8 cellular contexts compared by ENCODE assay signal in genomic region chr10:95229724-95230627, GRCh38. TPM values are rescaled to one million over a fixed set of nuclear protein-coding genes. Genes with fewer than 3 reads are reported as not detected.
DNase-seq lines count a peak whose midpoint lies in the region; ATAC-seq, FAIRE-seq and TF ChIP-seq lines count a peak whose summit lies in the region.

No MANE protein-coding gene starts in this region.

- intact Hi-C loops in activated naive CD4-positive, alpha-beta T cell treated with anti-CD3 and anti-CD28 coated beads for 36 hours (cut with micrococcal nuclease), result loop anchor here (10.0 kb wide), 1 partner anchor 1525 kb away; the partner anchor contains the start of gene FRA10AC1

- H3K27ac ChIP-seq in keratinocyte (ENCODE audit: control insufficient read depth, insufficient read depth, low read length), result peak overlapping the region; percentile 88

- peaks cover 2% of the 10 kb centered on the region for H3K36me3 Mint-ChIP-seq in activated naive CD4-positive, alpha-beta T cell treated with anti-CD3 and anti-CD28 coated beads for 36 hours (ENCODE audit: low read depth)
- peaks cover 16 to 24% of the 10 kb centered on the region in 2 donors for H3K36me3 Mint-ChIP-seq in activated naive CD4-positive, alpha-beta T cell treated with anti-CD3 and anti-CD28 coated beads, Interleukin-2, amount 50 U/mL, for 72 hours
- H3K36me3 Mint-ChIP-seq in type B pancreatic cell, result peaks cover 18% of the 10 kb centered on the region

- no peaks in the 10 kb centered on the region for H3K9me3 ChIP-seq in keratinocyte (ENCODE audit: control insufficient read depth, low read depth, low read length)

- TF ChIP-seq CTCF in keratinocyte (optimal IDR thresholded peaks at IDR 0.05 in 1 of 3, IDR thresholded peaks at IDR 0.05 in 1 of 3, conservative IDR thresholded peaks at IDR 0.05 in 1 of 3; ENCODE audit: extremely low read depth in 1 of 3, insufficient read depth in 2 of 3, low read length in 3 of 3) (no peak), type B pancreatic cell (conservative IDR thresholded peaks at IDR 0.05) (no peak)

- CTCF ChIA-PET in activated naive CD4-positive, alpha-beta T cell treated with anti-CD3 and anti-CD28 coated beads for 36 hours (lab: Charles Lee), result no interaction called here

- H3K4me2 ChIP-seq in keratinocyte (ENCODE audit: control insufficient read depth, extremely low read depth, insufficient read depth, low read depth, low read length), result peak overlapping the region; percentile 75

- peaks cover 11% of the 10 kb centered on the region for H3K4me1 Mint-ChIP-seq in activated naive CD4-positive, alpha-beta T cell treated with anti-CD3 and anti-CD28 coated beads for 36 hours (ENCODE audit: low read depth)
- peaks cover 23% of the 10 kb centered on the region for H3K4me1 Mint-ChIP-seq in type B pancreatic cell (ENCODE audit: unreplicated experiment)

- H3K4me3 ChIP-seq in keratinocyte (ENCODE audit: control insufficient read depth in 2 of 3, extremely low read depth in 1 of 3, insufficient read depth in 2 of 3, low read depth in 1 of 3, low read length in 3 of 3), result peak overlapping the region in 1 of 3 experiments; percentile 17

- no peak overlapping the region for H3K27ac Mint-ChIP-seq in activated naive CD4-positive, alpha-beta T cell treated with anti-CD3 and anti-CD28 coated beads for 36 hours
- peak overlapping the region in 1 of 2 donors; percentile 89 for H3K27ac Mint-ChIP-seq in activated naive CD4-positive, alpha-beta T cell treated with anti-CD3 and anti-CD28 coated beads, Interleukin-2, amount 50 U/mL, for 72 hours
- H3K27ac Mint-ChIP-seq in type B pancreatic cell, result peak overlapping the region; percentile 90

- H3K36me3 ChIP-seq in keratinocyte (ENCODE audit: control insufficient read depth in 2 of 2, extremely low read depth in 1 of 2, insufficient read depth in 2 of 2, low read length in 2 of 2), result peaks cover 8 to 12% of the 10 kb centered on the region in 2 experiments

- no peaks in the 10 kb centered on the region for H3K79me2 ChIP-seq in keratinocyte (ENCODE audit: control insufficient read depth, insufficient read depth, low read length)

- H3K27me3 ChIP-seq in keratinocyte (ENCODE audit: control insufficient read depth, extremely low read depth, insufficient read depth, low read length), result no peaks in the 10 kb centered on the region

- DNase-seq in activated naive CD4-positive, alpha-beta T cell treated with anti-CD3 and anti-CD28 coated beads for 36 hours, result no peak
- no peak for DNase-seq in activated naive CD4-positive, alpha-beta T cell treated with anti-CD3 and anti-CD28 coated beads, Interleukin-2, amount 50 U/mL, for 72 hours (ENCODE audit: low spot score in 2 of 2)
- DNase-seq in amniotic stem cell (lab: John Stamatoyannopoulos, UW) (peak; percentile 69), keratinocyte (ENCODE audit: low read depth, low spot score) (peak; percentile 83), type B pancreatic cell (ENCODE audit: extremely low spot score, unreplicated experiment) (no peak), T-helper 9 cell (no peak), UCSD-AML1 (lab: John Stamatoyannopoulos, UW; ENCODE audit: unreplicated experiment) (no peak)

- peaks cover 27% of the 10 kb centered on the region for H3K4me1 ChIP-seq in keratinocyte (ENCODE audit: control insufficient read depth, extremely low read depth, insufficient read depth, low read length)

- H3K9me3 Mint-ChIP-seq in activated naive CD4-positive, alpha-beta T cell treated with anti-CD3 and anti-CD28 coated beads for 36 hours, result no peaks in the 10 kb centered on the region
- H3K9me3 Mint-ChIP-seq in activated naive CD4-positive, alpha-beta T cell treated with anti-CD3 and anti-CD28 coated beads, Interleukin-2, amount 50 U/mL, for 72 hours, result peaks cover 11 to 19% of the 10 kb centered on the region in 2 donors
- H3K9me3 Mint-ChIP-seq in type B pancreatic cell, result no peaks in the 10 kb centered on the region

- no peak for ATAC-seq in activated naive CD4-positive, alpha-beta T cell treated with anti-CD3 and anti-CD28 coated beads, Interleukin-2, amount 50 U/mL, for 72 hours
- ATAC-seq in GM21360 (IDR thresholded peaks at IDR 0.05; ENCODE audit: unreplicated experiment), result no peak

- no peaks in the 10 kb centered on the region for H3K9me1 ChIP-seq in keratinocyte (ENCODE audit: control insufficient read depth, extremely low read depth, insufficient read depth, low read length)

- peaks cover 32% of the 10 kb centered on the region for H3K27me3 Mint-ChIP-seq in activated naive CD4-positive, alpha-beta T cell treated with anti-CD3 and anti-CD28 coated beads for 36 hours (ENCODE audit: low read depth)
- no peaks in the 10 kb centered on the region for H3K27me3 Mint-ChIP-seq in type B pancreatic cell

- FAIRE-seq in keratinocyte (lab: Jason Lieb, UNC), result peak; percentile 97

- H2AFZ ChIP-seq in keratinocyte (ENCODE audit: control insufficient read depth, low read length), result no peak overlapping the region

- H3K4me3 Mint-ChIP-seq in activated naive CD4-positive, alpha-beta T cell treated with anti-CD3 and anti-CD28 coated beads for 36 hours, result peak overlapping the region; percentile 72
- H3K4me3 Mint-ChIP-seq in type B pancreatic cell, result peak overlapping the region; percentile 94

- no peaks in the 10 kb centered on the region for H4K20me1 ChIP-seq in keratinocyte (ENCODE audit: control insufficient read depth, extremely low read depth, insufficient read depth, low read length)

- dilution Hi-C loops in keratinocyte (cut with MboI; ENCODE audit: extremely low pct_ligation_motif_present, low sequenced_read_pairs), result no loop called here

- peak overlapping the region; percentile 67 for H3K9ac ChIP-seq in keratinocyte (ENCODE audit: control insufficient read depth, extremely low read depth, insufficient read depth, low read length)

RNA-seq across cellular contexts. Expression of gene ACSM6, which starts 35.9 kb away (rescaled TPM):
- total RNA-seq in activated naive CD4-positive, alpha-beta T cell treated with anti-CD3 and anti-CD28 coated beads for 36 hours, result not detected
- not detected for total RNA-seq in activated naive CD4-positive, alpha-beta T cell treated with anti-CD3 and anti-CD28 coated beads, Interleukin-2, amount 50 U/mL, for 72 hours
- polyA plus RNA-seq in keratinocyte, result 0.04 TPM in 1 of 3 replicates, not detected in the others
- not detected for polyA plus RNA-seq in keratinocyte (2011; ENCODE audit: low read depth)
- not detected in 2 replicates for polyA plus RNA-seq in keratinocyte (2011; cell fraction: cytosol; rRNA removed)
- polyA plus RNA-seq in keratinocyte (2011; cell fraction: nucleus; rRNA removed), result not detected in 2 replicates
- polyA plus RNA-seq in keratinocyte (2012; ENCODE audit: low replicate concordance), result not detected in 2 replicates
- polyA minus RNA-seq in keratinocyte, result not detected in 3 replicates
- polyA minus RNA-seq in keratinocyte (2011; cell fraction: cytosol; rRNA and poly(A)+ RNA removed), result not detected
- not detected in 2 replicates for polyA minus RNA-seq in keratinocyte (2011; cell fraction: nucleus; rRNA and poly(A)+ RNA removed)
- total RNA-seq in type B pancreatic cell (ENCODE audit: low replicate concordance), result not detected in 2 replicates

Comparison
In these comparisons a context has a peak if more than half of its experiments do, and no peak if none do; other contexts are left out.
1. DNase-seq: peak in amniotic stem cell (single experiment) and keratinocyte (single experiment); none in activated naive CD4-positive, alpha-beta T cell treated with anti-CD3 and anti-CD28 coated beads for 36 hours (single experiment), activated naive CD4-positive, alpha-beta T cell treated with anti-CD3 and anti-CD28 coated beads, Interleukin-2, amount 50 U/mL, for 72 hours (0 of 2), type B pancreatic cell (single experiment), T-helper 9 cell (single experiment) and UCSD-AML1 (single experiment).